In the genomic region with DNA sequence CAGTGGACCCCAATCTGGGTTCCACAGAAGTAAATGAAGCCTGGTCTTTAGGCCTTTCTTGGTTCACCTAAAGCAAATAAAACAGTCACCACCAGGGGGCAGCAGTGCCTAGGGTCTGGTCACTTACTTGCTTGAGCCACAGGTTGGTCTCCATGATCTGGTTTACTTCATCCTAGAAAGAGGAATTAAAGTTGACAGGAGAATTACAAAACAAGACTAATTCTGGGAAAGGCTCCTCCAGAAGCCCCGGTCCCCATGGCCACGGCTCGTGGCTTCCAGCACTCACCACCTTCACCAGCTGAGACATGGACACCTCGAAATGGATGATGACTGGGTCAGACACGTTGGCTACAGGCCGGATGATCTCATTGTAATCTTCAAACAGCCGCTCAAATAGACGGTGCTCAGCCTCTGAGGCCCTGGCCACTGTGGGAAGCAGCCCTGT, we compare ENCODE assay signal across 1 cellular context.
TF ChIP-seq lines count a peak whose summit lies in the region.

No MANE protein-coding gene starts in this region.

TF ChIP-seq in HEK293, 187 proteins besides CTCF, POLR2A, EP300 and RAD21 (continued from another document and continues in another):
- TF ChIP-seq, protein P1, sequence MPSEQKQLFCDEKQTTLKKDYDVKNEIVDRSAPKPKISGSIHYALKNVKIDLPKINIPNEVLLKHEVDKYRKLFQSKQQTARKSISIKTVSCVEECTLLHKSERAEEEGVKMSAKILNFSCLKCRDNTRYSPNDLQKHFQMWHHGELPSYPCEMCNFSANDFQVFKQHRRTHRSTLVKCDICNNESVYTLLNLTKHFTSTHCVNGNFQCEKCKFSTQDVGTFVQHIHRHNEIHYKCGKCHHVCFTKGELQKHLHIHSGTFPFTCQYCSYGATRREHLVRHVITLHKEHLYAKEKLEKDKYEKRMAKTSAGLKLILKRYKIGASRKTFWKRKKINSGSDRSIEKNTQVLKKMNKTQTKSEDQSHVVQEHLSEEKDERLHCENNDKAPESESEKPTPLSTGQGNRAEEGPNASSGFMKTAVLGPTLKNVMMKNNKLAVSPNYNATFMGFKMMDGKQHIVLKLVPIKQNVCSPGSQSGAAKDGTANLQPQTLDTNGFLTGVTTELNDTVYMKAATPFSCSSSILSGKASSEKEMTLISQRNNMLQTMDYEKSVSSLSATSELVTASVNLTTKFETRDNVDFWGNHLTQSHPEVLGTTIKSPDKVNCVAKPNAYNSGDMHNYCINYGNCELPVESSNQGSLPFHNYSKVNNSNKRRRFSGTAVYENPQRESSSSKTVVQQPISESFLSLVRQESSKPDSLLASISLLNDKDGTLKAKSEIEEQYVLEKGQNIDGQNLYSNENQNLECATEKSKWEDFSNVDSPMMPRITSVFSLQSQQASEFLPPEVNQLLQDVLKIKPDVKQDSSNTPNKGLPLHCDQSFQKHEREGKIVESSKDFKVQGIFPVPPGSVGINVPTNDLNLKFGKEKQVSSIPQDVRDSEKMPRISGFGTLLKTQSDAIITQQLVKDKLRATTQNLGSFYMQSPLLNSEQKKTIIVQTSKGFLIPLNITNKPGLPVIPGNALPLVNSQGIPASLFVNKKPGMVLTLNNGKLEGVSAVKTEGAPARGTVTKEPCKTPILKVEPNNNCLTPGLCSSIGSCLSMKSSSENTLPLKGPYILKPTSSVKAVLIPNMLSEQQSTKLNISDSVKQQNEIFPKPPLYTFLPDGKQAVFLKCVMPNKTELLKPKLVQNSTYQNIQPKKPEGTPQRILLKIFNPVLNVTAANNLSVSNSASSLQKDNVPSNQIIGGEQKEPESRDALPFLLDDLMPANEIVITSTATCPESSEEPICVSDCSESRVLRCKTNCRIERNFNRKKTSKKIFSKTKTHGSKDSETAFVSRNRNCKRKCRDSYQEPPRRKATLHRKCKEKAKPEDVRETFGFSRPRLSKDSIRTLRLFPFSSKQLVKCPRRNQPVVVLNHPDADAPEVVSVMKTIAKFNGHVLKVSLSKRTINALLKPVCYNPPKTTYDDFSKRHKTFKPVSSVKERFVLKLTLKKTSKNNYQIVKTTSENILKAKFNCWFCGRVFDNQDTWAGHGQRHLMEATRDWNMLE (tag by site-specific recombination; conservative IDR thresholded peaks at IDR 0.05; ENCODE audit: low read depth) = no peak
- TF ChIP-seq SCRT2 (tag by site-specific recombination; IDR thresholded peaks at IDR 0.05) (peak; percentile 99), ZFP41 (tag by site-specific recombination; IDR thresholded peaks at IDR 0.05; ENCODE audit: borderline replicate concordance) (no peak), MZF1 (tag by site-specific recombination; IDR thresholded peaks at IDR 0.05; ENCODE audit: borderline replicate concordance) (no peak), ZNF560 (tag by site-specific recombination; IDR thresholded peaks at IDR 0.05; ENCODE audit: borderline replicate concordance) (no peak), ZNF366 (tag by site-specific recombination; conservative IDR thresholded peaks at IDR 0.05) (no peak), ZNF830 (tag by site-specific recombination; IDR thresholded peaks at IDR 0.05; ENCODE audit: low read depth) (no peak), ZNF433 (tag by site-specific recombination; IDR thresholded peaks at IDR 0.05; ENCODE audit: low read depth) (no peak), SP3 (tag by site-specific recombination; IDR thresholded peaks at IDR 0.05) (no peak), BCL11B (tag by site-specific recombination; IDR thresholded peaks at IDR 0.05; ENCODE audit: low read depth) (no peak), ZNF837 (tag by site-specific recombination; IDR thresholded peaks at IDR 0.05) (no peak), ZNF155 (tag by site-specific recombination; IDR thresholded peaks at IDR 0.05) (no peak), ZNF239 (tag by site-specific recombination; IDR thresholded peaks at IDR 0.05) (no peak), IKZF3 (tag by site-specific recombination; IDR thresholded peaks at IDR 0.05) (no peak), ZBTB17 (tag by site-specific recombination; IDR thresholded peaks at IDR 0.05) (no peak), ZBTB8A (tag by site-specific recombination; IDR thresholded peaks at IDR 0.05) (no peak), OVOL3 (tag by site-specific recombination; IDR thresholded peaks at IDR 0.05) (no peak), SP2 (tag by site-specific recombination; IDR thresholded peaks at IDR 0.05) (no peak), ZNF214 (tag by site-specific recombination; IDR thresholded peaks at IDR 0.05; ENCODE audit: borderline replicate concordance) (no peak), ZNF600 (tag by site-specific recombination; IDR thresholded peaks at IDR 0.05) (no peak), ZNF221 (tag by site-specific recombination; IDR thresholded peaks at IDR 0.05; ENCODE audit: borderline replicate concordance) (no peak), ZNF513 (tag by site-specific recombination; IDR thresholded peaks at IDR 0.05) (peak; percentile 44; the same call in 1 of the 2 replicates), ZNF394 (tag by site-specific recombination; IDR thresholded peaks at IDR 0.05; ENCODE audit: borderline replicate concordance) (peak; percentile 21; the same call in 1 of the 2 replicates), ZNF133 (tag by site-specific recombination; IDR thresholded peaks at IDR 0.05) (no peak), ZNF785 (tag by site-specific recombination; IDR thresholded peaks at IDR 0.05) (no peak), ZBTB21 (tag by site-specific recombination; IDR thresholded peaks at IDR 0.05) (no peak), GLIS2 (tag by site-specific recombination; IDR thresholded peaks at IDR 0.05) (no peak), ZNF660 (tag by site-specific recombination; IDR thresholded peaks at IDR 0.05) (0 out of 2 replicates have a peak, but pooled peaks have one; percentile 26), ZNF184 (tag by site-specific recombination; IDR thresholded peaks at IDR 0.05) (peak; percentile 78; the same call in 1 of the 2 replicates), ZNF707 (tag by site-specific recombination; IDR thresholded peaks at IDR 0.05) (no peak), HIC1 (tag by site-specific recombination; IDR thresholded peaks at IDR 0.05) (no peak), ZNF37A (tag by site-specific recombination; IDR thresholded peaks at IDR 0.05) (no peak), ZNF114 (tag by site-specific recombination; IDR thresholded peaks at IDR 0.05) (no peak), ZIC2 (tag by site-specific recombination; IDR thresholded peaks at IDR 0.05) (no peak), PATZ1 (tag by site-specific recombination; IDR thresholded peaks at IDR 0.05) (no peak)
- TF ChIP-seq, protein P2, sequence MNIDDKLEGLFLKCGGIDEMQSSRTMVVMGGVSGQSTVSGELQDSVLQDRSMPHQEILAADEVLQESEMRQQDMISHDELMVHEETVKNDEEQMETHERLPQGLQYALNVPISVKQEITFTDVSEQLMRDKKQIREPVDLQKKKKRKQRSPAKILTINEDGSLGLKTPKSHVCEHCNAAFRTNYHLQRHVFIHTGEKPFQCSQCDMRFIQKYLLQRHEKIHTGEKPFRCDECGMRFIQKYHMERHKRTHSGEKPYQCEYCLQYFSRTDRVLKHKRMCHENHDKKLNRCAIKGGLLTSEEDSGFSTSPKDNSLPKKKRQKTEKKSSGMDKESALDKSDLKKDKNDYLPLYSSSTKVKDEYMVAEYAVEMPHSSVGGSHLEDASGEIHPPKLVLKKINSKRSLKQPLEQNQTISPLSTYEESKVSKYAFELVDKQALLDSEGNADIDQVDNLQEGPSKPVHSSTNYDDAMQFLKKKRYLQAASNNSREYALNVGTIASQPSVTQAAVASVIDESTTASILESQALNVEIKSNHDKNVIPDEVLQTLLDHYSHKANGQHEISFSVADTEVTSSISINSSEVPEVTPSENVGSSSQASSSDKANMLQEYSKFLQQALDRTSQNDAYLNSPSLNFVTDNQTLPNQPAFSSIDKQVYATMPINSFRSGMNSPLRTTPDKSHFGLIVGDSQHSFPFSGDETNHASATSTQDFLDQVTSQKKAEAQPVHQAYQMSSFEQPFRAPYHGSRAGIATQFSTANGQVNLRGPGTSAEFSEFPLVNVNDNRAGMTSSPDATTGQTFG (tag by site-specific recombination; IDR thresholded peaks at IDR 0.05; ENCODE audit: borderline replicate concordance) = no peak
- TF ChIP-seq, protein P3, sequence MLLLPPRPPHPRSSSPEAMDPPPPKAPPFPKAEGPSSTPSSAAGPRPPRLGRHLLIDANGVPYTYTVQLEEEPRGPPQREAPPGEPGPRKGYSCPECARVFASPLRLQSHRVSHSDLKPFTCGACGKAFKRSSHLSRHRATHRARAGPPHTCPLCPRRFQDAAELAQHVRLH (tag by site-specific recombination; IDR thresholded peaks at IDR 0.05) = no peak
- TF ChIP-seq, protein P4, sequence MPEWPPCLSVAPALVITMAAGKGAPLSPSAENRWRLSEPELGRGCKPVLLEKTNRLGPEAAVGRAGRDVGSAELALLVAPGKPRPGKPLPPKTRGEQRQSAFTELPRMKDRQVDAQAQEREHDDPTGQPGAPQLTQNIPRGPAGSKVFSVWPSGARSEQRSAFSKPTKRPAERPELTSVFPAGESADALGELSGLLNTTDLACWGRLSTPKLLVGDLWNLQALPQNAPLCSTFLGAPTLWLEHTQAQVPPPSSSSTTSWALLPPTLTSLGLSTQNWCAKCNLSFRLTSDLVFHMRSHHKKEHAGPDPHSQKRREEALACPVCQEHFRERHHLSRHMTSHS (tag by site-specific recombination; IDR thresholded peaks at IDR 0.05) = no peak
- TF ChIP-seq, protein P5, sequence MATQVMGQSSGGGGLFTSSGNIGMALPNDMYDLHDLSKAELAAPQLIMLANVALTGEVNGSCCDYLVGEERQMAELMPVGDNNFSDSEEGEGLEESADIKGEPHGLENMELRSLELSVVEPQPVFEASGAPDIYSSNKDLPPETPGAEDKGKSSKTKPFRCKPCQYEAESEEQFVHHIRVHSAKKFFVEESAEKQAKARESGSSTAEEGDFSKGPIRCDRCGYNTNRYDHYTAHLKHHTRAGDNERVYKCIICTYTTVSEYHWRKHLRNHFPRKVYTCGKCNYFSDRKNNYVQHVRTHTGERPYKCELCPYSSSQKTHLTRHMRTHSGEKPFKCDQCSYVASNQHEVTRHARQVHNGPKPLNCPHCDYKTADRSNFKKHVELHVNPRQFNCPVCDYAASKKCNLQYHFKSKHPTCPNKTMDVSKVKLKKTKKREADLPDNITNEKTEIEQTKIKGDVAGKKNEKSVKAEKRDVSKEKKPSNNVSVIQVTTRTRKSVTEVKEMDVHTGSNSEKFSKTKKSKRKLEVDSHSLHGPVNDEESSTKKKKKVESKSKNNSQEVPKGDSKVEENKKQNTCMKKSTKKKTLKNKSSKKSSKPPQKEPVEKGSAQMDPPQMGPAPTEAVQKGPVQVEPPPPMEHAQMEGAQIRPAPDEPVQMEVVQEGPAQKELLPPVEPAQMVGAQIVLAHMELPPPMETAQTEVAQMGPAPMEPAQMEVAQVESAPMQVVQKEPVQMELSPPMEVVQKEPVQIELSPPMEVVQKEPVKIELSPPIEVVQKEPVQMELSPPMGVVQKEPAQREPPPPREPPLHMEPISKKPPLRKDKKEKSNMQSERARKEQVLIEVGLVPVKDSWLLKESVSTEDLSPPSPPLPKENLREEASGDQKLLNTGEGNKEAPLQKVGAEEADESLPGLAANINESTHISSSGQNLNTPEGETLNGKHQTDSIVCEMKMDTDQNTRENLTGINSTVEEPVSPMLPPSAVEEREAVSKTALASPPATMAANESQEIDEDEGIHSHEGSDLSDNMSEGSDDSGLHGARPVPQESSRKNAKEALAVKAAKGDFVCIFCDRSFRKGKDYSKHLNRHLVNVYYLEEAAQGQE (tag by site-specific recombination; IDR thresholded peaks at IDR 0.05) = no peak
- TF ChIP-seq, protein P6, sequence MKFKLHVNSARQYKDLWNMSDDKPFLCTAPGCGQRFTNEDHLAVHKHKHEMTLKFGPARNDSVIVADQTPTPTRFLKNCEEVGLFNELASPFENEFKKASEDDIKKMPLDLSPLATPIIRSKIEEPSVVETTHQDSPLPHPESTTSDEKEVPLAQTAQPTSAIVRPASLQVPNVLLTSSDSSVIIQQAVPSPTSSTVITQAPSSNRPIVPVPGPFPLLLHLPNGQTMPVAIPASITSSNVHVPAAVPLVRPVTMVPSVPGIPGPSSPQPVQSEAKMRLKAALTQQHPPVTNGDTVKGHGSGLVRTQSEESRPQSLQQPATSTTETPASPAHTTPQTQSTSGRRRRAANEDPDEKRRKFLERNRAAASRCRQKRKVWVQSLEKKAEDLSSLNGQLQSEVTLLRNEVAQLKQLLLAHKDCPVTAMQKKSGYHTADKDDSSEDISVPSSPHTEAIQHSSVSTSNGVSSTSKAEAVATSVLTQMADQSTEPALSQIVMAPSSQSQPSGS (tag by site-specific recombination; IDR thresholded peaks at IDR 0.05; ENCODE audit: low read depth) = no peak
